ENCODE assay signal across 8 cellular contexts in the genomic region with DNA sequence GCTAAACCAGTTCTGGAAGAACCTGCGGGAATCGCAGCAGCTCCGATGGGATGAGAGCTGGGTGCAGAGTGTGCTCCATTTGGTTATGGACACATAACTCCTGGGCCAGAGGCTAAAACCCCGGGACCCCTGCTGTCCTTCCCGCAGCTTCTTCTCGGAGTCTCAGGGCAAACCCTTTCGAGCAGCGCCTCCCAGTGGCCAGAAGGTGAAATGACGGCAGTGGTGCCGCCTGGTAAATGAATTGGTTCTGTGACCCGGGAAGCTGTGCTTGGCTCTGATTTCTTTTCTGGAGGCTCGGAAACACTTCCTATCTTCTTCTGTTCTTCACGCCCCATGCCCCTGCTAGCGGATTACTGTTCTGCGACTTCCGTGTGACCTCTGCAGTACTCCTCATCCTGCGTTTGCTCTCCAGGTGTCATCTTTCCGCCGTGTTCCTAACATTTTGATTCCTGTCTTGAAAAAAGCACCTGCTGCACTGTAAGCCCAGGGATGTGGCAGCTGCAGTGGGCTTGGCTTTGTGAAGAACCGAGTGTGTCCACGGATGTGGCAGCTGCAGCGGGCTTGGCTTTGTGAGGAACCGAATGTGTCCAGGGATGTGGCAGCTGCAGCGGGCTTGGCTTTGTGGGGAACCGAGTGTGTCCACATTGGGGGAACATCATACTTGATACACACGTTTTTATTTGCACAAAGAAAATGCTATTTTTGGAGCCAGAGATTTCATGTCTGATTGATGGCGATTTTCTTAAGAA.
A peak's percentile ranks its signal among the peaks of the same experiment; 100 is the strongest.
DNase-seq lines count a peak whose midpoint lies in the region; ATAC-seq and TF ChIP-seq lines count a peak whose summit lies in the region.
"Not testable (repeated sequence)": the region's sequence is repeated elsewhere in the genome, so short reads cannot be mapped to it uniquely, and the experiment has no call there.

No MANE protein-coding gene starts in this region.

- DNase-seq in CD8-positive, alpha-beta T cell: peak; percentile 11 to 63 (median 38)
- DNase-seq in HT1080 (ENCODE audit: low read depth): peak; percentile 19
- DNase-seq in NCI-H82 (lab: John Stamatoyannopoulos, UW): peak; percentile 48
- peak; percentile 46 for DNase-seq in activated CD4-positive, alpha-beta T cell treated with anti-CD3 and anti-CD28 coated beads, Interleukin-2, amount 50 U/mL, for 1 hour
- DNase-seq in astrocyte of the cerebellum (ENCODE audit: low read depth); foreskin keratinocyte: not testable (repeated sequence)
- peak; percentile 41 for DNase-seq in natural killer cell
- DNase-seq in stimulated activated CD8-positive, alpha-beta memory T cell treated with anti-CD3 and anti-CD28 coated beads, Interleukin-4, amount 100 ng/mL, for 48 hours: peak; percentile 66

- H3K27ac Mint-ChIP-seq in CD8-positive, alpha-beta T cell; natural killer cell: not testable (repeated sequence)

- H3K4me3 ChIP-seq in CD8-positive, alpha-beta T cell (ENCODE audit: low read depth, low read length); astrocyte of the cerebellum (ENCODE audit: low read depth, low read length): not testable (repeated sequence)

- H3K4me3 Mint-ChIP-seq in CD8-positive, alpha-beta T cell: not testable (repeated sequence)
- H3K4me3 Mint-ChIP-seq in natural killer cell: peak overlapping the region; percentile 21

- CTCF ChIA-PET in CD8-positive, alpha-beta T cell (lab: Charles Lee): not testable (repeated sequence)

- ATAC-seq in CD8-positive, alpha-beta T cell; foreskin keratinocyte; natural killer cell: not testable (repeated sequence)

- H3K27me3 ChIP-seq in CD8-positive, alpha-beta T cell (ENCODE audit: insufficient read depth, low read length); foreskin keratinocyte: not testable (repeated sequence)

- H3K9me3 ChIP-seq in CD8-positive, alpha-beta T cell (ENCODE audit: low read length): not testable (repeated sequence)

- peaks cover 10% of the 10 kb centered on the region for H3K4me1 Mint-ChIP-seq in CD8-positive, alpha-beta T cell (ENCODE audit: low read depth)
- peaks cover 5 to 18% of the 10 kb centered on the region in 2 donors for H3K4me1 Mint-ChIP-seq in natural killer cell

- H3K36me3 ChIP-seq in CD8-positive, alpha-beta T cell (ENCODE audit: insufficient read depth, low read length): not testable (repeated sequence)

- POLR2A ChIA-PET in CD8-positive, alpha-beta T cell (lab: Charles Lee): not testable (repeated sequence)

- intact Hi-C loops in CD8-positive, alpha-beta T cell (cut with DNase I, micrococcal nuclease): loop anchor here (1.0 to 5.0 kb wide), 2 partner anchors 163 to 165 kb away; a partner anchor contains a TSS
- intact Hi-C loops in natural killer cell (cut with micrococcal nuclease): not testable (repeated sequence)

- not testable (repeated sequence) for H3K27me3 Mint-ChIP-seq in CD8-positive, alpha-beta T cell (ENCODE audit: low read depth); natural killer cell (ENCODE audit: low read depth in 2 of 2)

- in situ Hi-C loops in astrocyte of the cerebellum (cut with HindIII; ENCODE audit: low sequenced_read_pairs): not testable (repeated sequence)

- TF ChIP-seq CTCF in CD8-positive, alpha-beta T cell (IDR thresholded peaks at IDR 0.05): peak; percentile 54
- TF ChIP-seq CTCF in astrocyte of the cerebellum (IDR thresholded peaks at IDR 0.05; ENCODE audit: low read depth, low read length, missing control alignments): peak; percentile 46
- peak; percentile 65 for TF ChIP-seq CTCF in foreskin keratinocyte (conservative IDR thresholded peaks at IDR 0.05)
- TF ChIP-seq CTCF in natural killer cell (IDR thresholded peaks at IDR 0.05): peak; percentile 62

- H3K4me1 ChIP-seq in CD8-positive, alpha-beta T cell (ENCODE audit: insufficient read depth, low read length); foreskin keratinocyte: not testable (repeated sequence)

- H3K9me3 Mint-ChIP-seq in CD8-positive, alpha-beta T cell; natural killer cell: not testable (repeated sequence)

- H3K27ac ChIP-seq in CD8-positive, alpha-beta T cell (ENCODE audit: low read depth, low read length); foreskin keratinocyte: not testable (repeated sequence)

- H3K36me3 Mint-ChIP-seq in CD8-positive, alpha-beta T cell; natural killer cell: not testable (repeated sequence)
